In the genomic region with DNA sequence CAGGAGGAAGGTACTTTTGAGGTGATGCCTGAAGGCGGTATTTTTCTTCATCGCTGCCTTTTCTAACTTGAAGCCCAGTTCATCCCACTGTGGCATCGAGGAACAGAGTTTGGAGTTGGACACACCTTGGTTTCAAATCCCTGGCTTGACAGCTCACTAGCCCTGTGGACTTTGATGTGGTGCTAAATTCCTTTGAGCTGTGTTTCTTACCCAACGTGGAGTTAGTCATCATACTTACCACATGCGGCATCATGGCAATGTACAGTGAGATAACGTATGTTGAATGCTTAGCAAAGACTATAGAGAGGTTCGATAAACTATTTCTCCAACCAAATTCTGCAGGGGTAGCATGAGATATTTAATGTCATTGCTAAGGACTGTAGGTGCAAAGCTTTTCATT, we compare ENCODE assay signal across 8 cellular contexts. TPM values are rescaled to one million over a fixed set of nuclear protein-coding genes. Genes with fewer than 3 reads are reported as not detected.
DNase-seq lines count a peak whose midpoint lies in the region; ATAC-seq and TF ChIP-seq lines count a peak whose summit lies in the region.

No MANE protein-coding gene starts in this region.

- no peak overlapping the region for H3K4me3 ChIP-seq in BE2C (ENCODE audit: low read depth, low read length)
- H3K4me3 ChIP-seq in muscle layer of duodenum (ENCODE audit: low read depth in 1 of 2, low read length in 2 of 2): no peak overlapping the region

- peaks cover 12% of the 10 kb centered on the region for H3K27me3 Mint-ChIP-seq in dendritic cell treated with granulocyte-macrophage colony-stimulating factor and Interleukin-4, amounts not matched to agents 40 ng/mL and 50 ng/mL, for 4 days

- DNase-seq in BE2C: peak; percentile 0
- peak; percentile 87 for DNase-seq in M059J (ENCODE audit: low read depth)
- no peak for DNase-seq in OCI-M2 (lab: John Stamatoyannopoulos, UW; ENCODE audit: unreplicated experiment)
- no peak for DNase-seq in RPMI8226
- DNase-seq in stimulated activated CD4-positive, alpha-beta T cell treated with anti-CD3 and anti-CD28 coated beads, Interleukin-15, amount 100 ng/mL, for 24 hours: no peak

- H3K36me3 ChIP-seq in BE2C (no peaks in the 10 kb centered on the region; the same call in 1 of the 2 replicates), muscle layer of duodenum (ENCODE audit: control insufficient read depth in 1 of 2, insufficient read depth in 2 of 2, low read length in 2 of 2) (peaks cover 0 to 4% of the 10 kb centered on the region in 2 donors)

- peaks cover 75% of the 10 kb centered on the region for H3K4me1 Mint-ChIP-seq in dendritic cell treated with granulocyte-macrophage colony-stimulating factor and Interleukin-4, amounts not matched to agents 40 ng/mL and 50 ng/mL, for 4 days (ENCODE audit: low read depth)

- H3K27me3 ChIP-seq in BE2C: no peaks in the 10 kb centered on the region
- no peaks in the 10 kb centered on the region for H3K27me3 ChIP-seq in muscle layer of duodenum (ENCODE audit: low read depth, low read length)

- H3K27ac ChIP-seq in muscle layer of duodenum (ENCODE audit: low read length): peak overlapping the region; percentile 6

- H3K4me3 Mint-ChIP-seq in dendritic cell treated with granulocyte-macrophage colony-stimulating factor and Interleukin-4, amounts not matched to agents 40 ng/mL and 50 ng/mL, for 4 days: no peak overlapping the region

- no peaks in the 10 kb centered on the region for H3K9me3 ChIP-seq in BE2C
- peaks cover 0 to 3% of the 10 kb centered on the region in 2 donors for H3K9me3 ChIP-seq in muscle layer of duodenum (ENCODE audit: control insufficient read depth in 1 of 2, low read length in 2 of 2)

- H3K36me3 Mint-ChIP-seq in dendritic cell treated with granulocyte-macrophage colony-stimulating factor and Interleukin-4, amounts not matched to agents 40 ng/mL and 50 ng/mL, for 4 days (ENCODE audit: low read depth): peaks cover 8% of the 10 kb centered on the region

- no peak for ATAC-seq in HG03135 (IDR thresholded peaks at IDR 0.05; ENCODE audit: unreplicated experiment)

- peaks cover 11% of the 10 kb centered on the region; the same call in 1 of the 2 replicates for H3K4me1 ChIP-seq in BE2C
- H3K4me1 ChIP-seq in muscle layer of duodenum (ENCODE audit: control insufficient read depth in 1 of 2, insufficient read depth in 2 of 2, low read length in 2 of 2): peaks cover 27 to 54% of the 10 kb centered on the region in 2 donors

- H3K27ac Mint-ChIP-seq in dendritic cell treated with granulocyte-macrophage colony-stimulating factor and Interleukin-4, amounts not matched to agents 40 ng/mL and 50 ng/mL, for 4 days: peak overlapping the region; percentile 93

- no peak for TF ChIP-seq CTCF in BE2C (IDR thresholded peaks at IDR 0.05; ENCODE audit: low read depth, low read length)

- no peaks in the 10 kb centered on the region for H3K9me3 Mint-ChIP-seq in dendritic cell treated with granulocyte-macrophage colony-stimulating factor and Interleukin-4, amounts not matched to agents 40 ng/mL and 50 ng/mL, for 4 days

- intact Hi-C loops in dendritic cell treated with granulocyte-macrophage colony-stimulating factor and Interleukin-4, amounts not matched to agents 40 ng/mL and 50 ng/mL, for 4 days (cut with micrococcal nuclease): loop anchor here (5.0 kb wide), 1 partner anchor 35 kb away; no protein-coding TSS in a partner anchor

RNA-seq across cellular contexts. Expression of gene PLEKHG3, which starts 3.4 kb away (rescaled TPM):
- polyA plus RNA-seq in BE2C (2012; ENCODE audit: insufficient read depth, insufficient read length, low read depth): 54.2 TPM
- total RNA-seq in M059J (2014; rRNA removed; shearing (Covaris generic)): 6.8 and 13.8 TPM in 2 replicates

Comparison
In these comparisons a context has a peak if more than half of its experiments do, and no peak if none do; other contexts are left out.
1. DNase-seq: peak in BE2C (single experiment) and M059J (single experiment); none in OCI-M2 (single experiment), RPMI8226 (single experiment) and stimulated activated CD4-positive, alpha-beta T cell treated with anti-CD3 and anti-CD28 coated beads, Interleukin-15, amount 100 ng/mL, for 24 hours (single experiment).